In the genomic region with DNA sequence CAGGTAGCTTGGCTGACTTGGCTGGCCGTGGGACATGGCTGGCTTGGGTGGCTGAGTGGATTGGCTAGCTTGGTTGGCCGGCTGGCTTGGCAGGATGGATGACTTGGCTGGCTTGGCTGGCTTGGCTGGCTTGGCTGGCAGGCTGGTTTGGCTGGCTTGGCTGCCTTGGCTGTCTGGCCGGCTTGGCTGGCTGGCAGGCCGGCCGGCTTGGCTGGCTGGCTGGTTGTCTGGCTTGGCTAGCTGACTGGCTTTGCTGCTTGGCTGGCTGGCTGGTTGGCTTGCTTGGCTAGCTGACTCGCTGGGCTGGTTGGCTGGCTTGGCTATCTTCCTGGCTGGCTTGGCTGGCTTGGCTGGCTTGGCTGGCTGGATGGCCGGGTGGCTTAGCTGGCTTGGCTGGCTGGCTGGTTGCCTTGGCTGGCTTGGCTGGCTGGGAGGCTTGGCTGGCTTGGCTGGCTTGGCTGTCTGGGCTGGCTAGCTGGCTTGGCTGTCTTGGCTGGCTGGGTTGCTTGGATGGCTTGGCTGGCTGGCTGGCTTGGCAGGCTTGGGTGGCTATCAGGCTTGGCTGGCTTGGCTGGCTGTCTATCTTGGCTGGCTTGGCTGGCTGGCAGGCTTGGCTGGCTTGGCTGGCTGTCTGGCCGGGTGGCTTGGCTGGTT, we compare ENCODE assay signal across 11 cellular contexts.
DNase-seq lines count a peak whose midpoint lies in the region; ATAC-seq, FAIRE-seq and TF ChIP-seq lines count a peak whose summit lies in the region.
"Had no signal": no experiment of that assay in that cellular context is flagged by ENCODE, and none has a peak within 500 bp of the region (broad histone marks: within the 10 kb centered on the region; RNA-seq: fewer than 3 reads in every experiment).

No MANE protein-coding gene starts in this region.

- no peak for TF ChIP-seq CTCF in left ventricle myocardium inferior (IDR thresholded peaks at IDR 0.05; ENCODE audit: borderline replicate concordance)

- H3K4me3 ChIP-seq in left ventricle myocardium inferior, result no peak overlapping the region
- H3K4me3 ChIP-seq: SJSA1 had no signal

- intact Hi-C loops in left ventricle myocardium inferior (cut with micrococcal nuclease), result no loop called here

- no peaks in the 10 kb centered on the region for H3K27me3 ChIP-seq in left ventricle myocardium inferior (ENCODE audit: low read depth)
- H3K27me3 ChIP-seq: neutrophil, SJSA1 had no signal

- H3K36me3 ChIP-seq in left ventricle myocardium inferior, result no peaks in the 10 kb centered on the region
- H3K36me3 ChIP-seq: SJSA1 had no signal

- DNase-seq in HuH-7.5 (ENCODE audit: low spot score) (peak; percentile 0), left ventricle myocardium inferior (peak; percentile 26), RCC 7860 (ENCODE audit: low spot score) (no peak), COR-L47 (lab: John Stamatoyannopoulos, UW) (no peak)
- DNase-seq in activated T-helper 1 cell treated with anti-CD3 and anti-CD28 coated beads, Interleukin-2, amount 50 U/mL, for 16 hours (ENCODE audit: low read depth in 1 of 2, low spot score in 1 of 2), result peak; percentile 1 to 14
- peak; percentile 26 for DNase-seq in stimulated activated CD8-positive, alpha-beta memory T cell treated with anti-CD3 and anti-CD28 coated beads, Interleukin-4, amount 100 ng/mL, for 48 hours

- H3K27ac ChIP-seq in left ventricle myocardium inferior (replicated peaks), result no peak overlapping the region
- H3K27ac ChIP-seq: HL-60, neutrophil, SJSA1 had no signal

- FAIRE-seq in RCC 7860 (lab: Jason Lieb, UNC), result no peak

- no peaks in the 10 kb centered on the region for H3K4me1 ChIP-seq in left ventricle myocardium inferior
- H3K4me1 ChIP-seq: SJSA1 had no signal

- H3K9me3 ChIP-seq in left ventricle myocardium inferior (replicated peaks), result no peaks in the 10 kb centered on the region

- no peak for ATAC-seq in HG02571 (IDR thresholded peaks at IDR 0.05; ENCODE audit: unreplicated experiment)
- ATAC-seq in GM21723 (IDR thresholded peaks at IDR 0.05; ENCODE audit: unreplicated experiment), result no peak

Comparison
In these comparisons a context has a peak if more than half of its experiments do, and no peak if none do; other contexts are left out.
1. DNase-seq: peak in HuH-7.5 (single experiment), activated T-helper 1 cell treated with anti-CD3 and anti-CD28 coated beads, Interleukin-2, amount 50 U/mL, for 16 hours (2 of 2), left ventricle myocardium inferior (single experiment) and stimulated activated CD8-positive, alpha-beta memory T cell treated with anti-CD3 and anti-CD28 coated beads, Interleukin-4, amount 100 ng/mL, for 48 hours (single experiment); none in RCC 7860 (single experiment) and COR-L47 (single experiment).